ENCODE assay signal across 16 cellular contexts in genomic region chr3:126315083-126315658, GRCh38. TPM values are rescaled to one million over a fixed set of nuclear protein-coding genes. Genes with fewer than 3 reads are reported as not detected.
"Had no signal": no experiment of that assay in that cellular context is flagged by ENCODE, and none has a peak within 500 bp of the region (broad histone marks: within the 10 kb centered on the region; RNA-seq: fewer than 3 reads in every experiment).

No MANE protein-coding gene starts in this region.

- H3K36me3 Mint-ChIP-seq: activated naive CD4-positive, alpha-beta T cell treated with anti-CD3 and anti-CD28 coated beads, Interleukin-2, amount 50 U/mL, for 72 hours had no signal

- DNase-seq: activated CD4-positive, alpha-beta T cell treated with anti-CD3 and anti-CD28 coated beads for 48 hours; activated CD4-positive, CD25-positive, alpha-beta regulatory T cell; activated CD8-positive, alpha-beta memory T cell treated with anti-CD3 and anti-CD28 coated beads, Interleukin-2, amount 50 U/mL, for 48 hours; activated CD8-positive, alpha-beta T cell treated with anti-CD3 and anti-CD28 coated beads, Interleukin-2, amount 10 ng/mL, durations not matched to agents 7 days and 5 days; activated gamma-delta T cell; activated T-cell treated with anti-CD3 and anti-CD28 coated beads, Interleukin-2, amount 50 U/mL, for 48 hours; dermis blood vessel endothelial cell; effector memory CD8-positive, alpha-beta T cell; foreskin keratinocyte; midbrain; stimulated activated naive CD4-positive, alpha-beta T cell; T-helper 1 cell; T-helper 9 cell had no signal

- H3K27me3 ChIP-seq: hepatocyte, sigmoid colon had no signal

- H3K9me3 ChIP-seq: sigmoid colon had no signal

- H3K79me2 ChIP-seq: hepatocyte had no signal

- H3K27ac ChIP-seq: foreskin keratinocyte, hepatocyte had no signal

- H3K9me3 Mint-ChIP-seq: activated naive CD4-positive, alpha-beta T cell treated with anti-CD3 and anti-CD28 coated beads, Interleukin-2, amount 50 U/mL, for 72 hours had no signal

- H3K4me3 Mint-ChIP-seq: activated CD8-positive, alpha-beta T cell treated with anti-CD3 and anti-CD28 coated beads, Interleukin-2, amount 10 ng/mL, durations not matched to agents 7 days and 5 days; effector memory CD8-positive, alpha-beta T cell had no signal

- H2AFZ ChIP-seq: hepatocyte had no signal

- H3K27ac Mint-ChIP-seq: activated CD8-positive, alpha-beta T cell treated with anti-CD3 and anti-CD28 coated beads, Interleukin-2, amount 10 ng/mL, durations not matched to agents 7 days and 5 days; effector memory CD8-positive, alpha-beta T cell had no signal

- ATAC-seq: activated CD8-positive, alpha-beta T cell treated with anti-CD3 and anti-CD28 coated beads, Interleukin-2, amount 10 ng/mL, durations not matched to agents 7 days and 5 days; activated naive CD4-positive, alpha-beta T cell treated with anti-CD3 and anti-CD28 coated beads, Interleukin-2, amount 50 U/mL, for 72 hours; effector memory CD8-positive, alpha-beta T cell; foreskin keratinocyte had no signal

- H3K4me1 ChIP-seq: foreskin keratinocyte had no signal

- H3K4me2 ChIP-seq: hepatocyte had no signal

RNA-seq across cellular contexts. Expression of gene KLF15, which starts 42.0 kb away (rescaled TPM):
- total RNA-seq: activated CD8-positive, alpha-beta T cell treated with anti-CD3 and anti-CD28 coated beads, Interleukin-2, amount 10 ng/mL, durations not matched to agents 7 days and 5 days had no signal
